17 cellular contexts compared by ENCODE assay signal in the genomic region with DNA sequence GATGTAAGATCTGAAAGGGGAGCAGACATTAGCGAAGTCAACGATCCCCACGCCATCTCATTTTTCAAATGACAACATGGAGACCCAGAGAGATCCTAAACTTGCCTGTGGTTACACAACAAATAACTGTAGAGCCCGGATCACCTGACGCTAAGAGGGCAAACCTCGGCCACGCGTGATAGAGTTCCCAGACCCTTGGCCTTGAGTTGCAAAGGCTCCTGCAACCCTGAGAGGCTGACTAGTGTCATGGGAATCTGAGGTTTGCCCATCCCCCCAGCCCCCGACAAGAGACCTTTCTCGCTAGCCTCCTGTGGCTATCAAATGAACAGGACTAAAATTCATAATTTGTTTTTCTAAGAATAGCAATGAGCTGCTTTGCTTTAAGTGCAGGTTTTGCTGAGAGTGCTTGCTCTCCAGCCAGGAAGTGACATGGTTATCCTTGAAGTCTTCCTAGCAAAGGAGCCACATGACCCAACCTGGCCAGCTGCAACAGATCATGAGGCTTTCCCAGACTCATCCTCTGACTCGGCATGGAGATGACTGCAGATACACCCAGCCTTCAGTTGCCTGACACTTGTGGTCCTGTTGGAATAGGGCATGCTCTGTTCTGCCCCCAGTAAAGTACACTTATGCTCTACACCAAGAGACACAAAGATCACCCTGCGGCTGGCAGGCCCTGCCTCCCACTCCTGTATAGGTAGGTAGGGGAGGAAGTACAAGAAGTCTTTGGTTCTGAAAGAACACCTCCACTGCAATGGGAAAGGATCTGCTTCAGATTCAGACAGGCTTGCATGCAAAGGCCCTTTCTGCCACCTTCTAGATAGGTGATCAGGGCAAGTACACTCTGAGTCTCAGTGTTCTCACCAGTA. TPM values are rescaled to one million over a fixed set of nuclear protein-coding genes. Genes with fewer than 3 reads are reported as not detected.
A peak's percentile ranks its signal among the peaks of the same experiment; 100 is the strongest.
DNase-seq lines count a peak whose midpoint lies in the region; ATAC-seq and TF ChIP-seq lines count a peak whose summit lies in the region.
"Had no signal": no experiment of that assay in that cellular context is flagged by ENCODE, and none has a peak within 500 bp of the region (broad histone marks: within the 10 kb centered on the region; RNA-seq: fewer than 3 reads in every experiment).

No MANE protein-coding gene starts in this region.

- intact Hi-C loops in left lung (cut with DNase I), result no loop called here

- peaks cover 5% of the 10 kb centered on the region for H3K36me3 Mint-ChIP-seq in brain

- H3K9me3 Mint-ChIP-seq in brain, result no peaks in the 10 kb centered on the region
- H3K9me3 Mint-ChIP-seq: nephron had no signal

- no peaks in the 10 kb centered on the region for H3K36me3 ChIP-seq in left lung
- H3K36me3 ChIP-seq: colonic mucosa, lower lobe of right lung, right atrium auricular region, thoracic aorta had no signal

- no peak overlapping the region for H3K27ac ChIP-seq in left lung
- H3K27ac ChIP-seq: colonic mucosa, lower lobe of right lung, right atrium auricular region, thoracic aorta had no signal

- H3K4me1 ChIP-seq in left lung, result no peaks in the 10 kb centered on the region
- H3K4me1 ChIP-seq: colonic mucosa, lower lobe of right lung, right atrium auricular region had no signal

- no peaks in the 10 kb centered on the region for H3K27me3 ChIP-seq in left lung
- H3K27me3 ChIP-seq: colonic mucosa, right atrium auricular region had no signal

- H3K4me3 ChIP-seq in left lung, result no peak overlapping the region
- H3K4me3 ChIP-seq: colonic mucosa, lower lobe of right lung, right atrium auricular region, thoracic aorta had no signal

- peak overlapping the region in 3 of 5 experiments; percentile 36 to 50 (median 37) for H3K27ac Mint-ChIP-seq in brain

- no peak for TF ChIP-seq CTCF in brain (conservative IDR thresholded peaks at IDR 0.05)
- TF ChIP-seq CTCF in left lung (IDR thresholded peaks at IDR 0.05), result no peak

- H3K4me1 Mint-ChIP-seq in brain, result peaks cover 26% of the 10 kb centered on the region

- ATAC-seq in left lung (peak; percentile 55), HG02588 (IDR thresholded peaks at IDR 0.05; ENCODE audit: unreplicated experiment) (no peak), HG03521 (IDR thresholded peaks at IDR 0.05; ENCODE audit: unreplicated experiment) (no peak)

- peaks cover 3% of the 10 kb centered on the region for H3K27me3 Mint-ChIP-seq in brain

- no peaks in the 10 kb centered on the region for H3K9me3 ChIP-seq in left lung
- H3K9me3 ChIP-seq: colonic mucosa, lower lobe of right lung, right atrium auricular region, SK-N-SH, thoracic aorta had no signal

- no peak overlapping the region for H3K4me3 Mint-ChIP-seq in brain
- H3K4me3 Mint-ChIP-seq: nephron had no signal

- DNase-seq in DMS53 (lab: John Stamatoyannopoulos, UW) (peak; percentile 61), NCI-H187 treated with DMSO at 0.1 percent for 48 hours (lab: John Stamatoyannopoulos, UW) (peak; percentile 39), left lung (no peak), HPDE6-E6E7 (ENCODE audit: extremely low spot score) (no peak), middle frontal gyrus (ENCODE audit: extremely low spot score, low spot score) (no peak)
- DNase-seq: activated CD4-positive, alpha-beta T cell treated with anti-CD3 and anti-CD28 coated beads, Interleukin-2, amount 50 U/mL, for 48 hours; colonic mucosa; hypothalamus; lower lobe of right lung; NCI-H345; SK-N-SH had no signal

RNA-seq across cellular contexts. Expression of a gene that starts 36.0 kb away (rescaled TPM):
- polyA plus RNA-seq in brain (ENCODE audit: insufficient read depth, low read depth, low replicate concordance), result 8.1 TPM
- total RNA-seq in left lung, result under 1 TPM; 0.41 to 0.52 TPM

Comparison
In these comparisons a context has a peak if more than half of its experiments do, and no peak if none do; other contexts are left out.
1. DNase-seq: peak in DMS53 (single experiment) and NCI-H187 treated with DMSO at 0.1 percent for 48 hours (single experiment); none in left lung (0 of 2), HPDE6-E6E7 (single experiment) and middle frontal gyrus (single experiment).